In genomic region chr7:100662377-100662776, GRCh38 we compare ENCODE assay signal across 22 cellular contexts. TPM values are rescaled to one million over a fixed set of nuclear protein-coding genes. Genes with fewer than 3 reads are reported as not detected.
"Had no signal": no experiment of that assay in that cellular context is flagged by ENCODE, and none has a peak within 500 bp of the region (broad histone marks: within the 10 kb centered on the region; RNA-seq: fewer than 3 reads in every experiment).

No MANE protein-coding gene starts in this region.

- H3K4me3 ChIP-seq: esophagus muscularis mucosa, heart right ventricle, lower lobe of right lung, vagina had no signal

- H3K4me1 ChIP-seq: heart right ventricle, lower lobe of right lung, vagina had no signal

- H3K4me3 Mint-ChIP-seq: activated B cell treated with CpG ODN at 0.5 μM for 24 hours; activated CD4-positive, alpha-beta memory T cell treated with anti-CD3 and anti-CD28 coated beads for 36 hours; activated T-helper 1 cell treated with anti-CD3 and anti-CD28 coated beads, Interleukin-12 subunit alpha, Interleukin-12 subunit beta, Interleukin-2, Interleukin-4 antibody, amounts not matched to agents 30 ng/mL and 10 ng/mL and 1 ng/mL, durations not matched to agents 14 hours and 24 hours and 36 hours had no signal

- H3K27me3 ChIP-seq: vagina had no signal

- DNase-seq: activated B cell treated with CpG ODN at 0.5 μM for 24 hours; activated CD4-positive, alpha-beta memory T cell treated with anti-CD3 and anti-CD28 coated beads for 36 hours; activated CD4-positive, alpha-beta T cell treated with anti-CD3 and anti-CD28 coated beads for 4 hours; activated gamma-delta T cell treated with Interleukin-2 at 50 U/mL for 16 hours; activated T-cell treated with anti-CD3 and anti-CD28 coated beads for 4 hours; cerebellar nuclear complex; cortex of kidney; effector CD4-positive, alpha-beta T cell; heart right ventricle; lower lobe of right lung; occipital lobe; retina; stimulated activated CD4-positive, alpha-beta T cell treated with anti-CD3 and anti-CD28 coated beads, Interleukin-12 subunit alpha, Interleukin-12 subunit beta, amount 100 ng/mL, for 4 hours; stimulated activated CD4-positive, alpha-beta T cell treated with anti-CD3 and anti-CD28 coated beads, Interleukin-1b, Interleukin-23, amount 100 ng/mL, for 48 hours; stimulated activated naive CD4-positive, alpha-beta T cell treated with Interleukin-2 at 50 U/mL for 16 hours; T-helper 9 cell; trophoblast cell had no signal

- H3K36me3 ChIP-seq: esophagus muscularis mucosa, heart right ventricle, lower lobe of right lung, vagina had no signal

- ATAC-seq: activated naive CD4-positive, alpha-beta T cell treated with anti-CD3 and anti-CD28 coated beads, Interleukin-2, amount 50 U/mL, for 72 hours; heart right ventricle; lower lobe of right lung had no signal

- H3K9me3 Mint-ChIP-seq: activated B cell treated with CpG ODN at 0.5 μM for 24 hours; activated CD4-positive, alpha-beta memory T cell treated with anti-CD3 and anti-CD28 coated beads for 36 hours; activated naive CD4-positive, alpha-beta T cell treated with anti-CD3 and anti-CD28 coated beads, Interleukin-2, amount 50 U/mL, for 72 hours; activated T-helper 1 cell treated with anti-CD3 and anti-CD28 coated beads, Interleukin-12 subunit alpha, Interleukin-12 subunit beta, Interleukin-2, Interleukin-4 antibody, amounts not matched to agents 30 ng/mL and 10 ng/mL and 1 ng/mL, durations not matched to agents 14 hours and 24 hours and 36 hours had no signal

- H3K27ac ChIP-seq: esophagus muscularis mucosa, heart right ventricle, lower lobe of right lung, vagina had no signal

- H3K36me3 Mint-ChIP-seq: activated CD4-positive, alpha-beta memory T cell treated with anti-CD3 and anti-CD28 coated beads for 36 hours; activated naive CD4-positive, alpha-beta T cell treated with anti-CD3 and anti-CD28 coated beads, Interleukin-2, amount 50 U/mL, for 72 hours had no signal

- H3K27ac Mint-ChIP-seq: activated B cell treated with CpG ODN at 0.5 μM for 24 hours; activated CD4-positive, alpha-beta memory T cell treated with anti-CD3 and anti-CD28 coated beads for 36 hours; activated naive CD4-positive, alpha-beta T cell treated with anti-CD3 and anti-CD28 coated beads, Interleukin-2, amount 50 U/mL, for 72 hours; activated T-helper 1 cell treated with anti-CD3 and anti-CD28 coated beads, Interleukin-12 subunit alpha, Interleukin-12 subunit beta, Interleukin-2, Interleukin-4 antibody, amounts not matched to agents 30 ng/mL and 10 ng/mL and 1 ng/mL, durations not matched to agents 14 hours and 24 hours and 36 hours had no signal

RNA-seq across cellular contexts. Expression of gene ACTL6B, which starts 6.1 kb away (rescaled TPM):
- total RNA-seq: activated B cell treated with CpG ODN at 0.5 μM for 24 hours; activated CD4-positive, alpha-beta memory T cell treated with anti-CD3 and anti-CD28 coated beads for 36 hours; activated naive CD4-positive, alpha-beta T cell treated with anti-CD3 and anti-CD28 coated beads, Interleukin-2, amount 50 U/mL, for 72 hours; activated T-helper 1 cell treated with anti-CD3 and anti-CD28 coated beads, Interleukin-12 subunit alpha, Interleukin-12 subunit beta, Interleukin-2, Interleukin-4 antibody, amounts not matched to agents 30 ng/mL and 10 ng/mL and 1 ng/mL, durations not matched to agents 14 hours and 24 hours and 36 hours; bronchial epithelial cell; esophagus muscularis mucosa; heart right ventricle; lower lobe of right lung had no signal
- polyA plus RNA-seq: heart right ventricle had no signal

RNA-seq across cellular contexts. Expression of gene TFR2, which starts 21.0 kb away (rescaled TPM):
- total RNA-seq: bronchial epithelial cell had no signal
